ENCODE assay signal across 25 cellular contexts in genomic region chr14:20548414-20549158, GRCh38. TPM values are rescaled to one million over a fixed set of nuclear protein-coding genes. Genes with fewer than 3 reads are reported as not detected.
DNase-seq lines count a peak whose midpoint lies in the region; ATAC-seq, FAIRE-seq and TF ChIP-seq lines count a peak whose summit lies in the region.
"Had no signal": no experiment of that assay in that cellular context is flagged by ENCODE, and none has a peak within 500 bp of the region (broad histone marks: within the 10 kb centered on the region; RNA-seq: fewer than 3 reads in every experiment).

No MANE protein-coding gene starts in this region.

- POLR2A ChIA-PET in HepG2 (lab: Yijun Ruan, JAX): no interaction called here
- POLR2A ChIA-PET in SK-N-SH (lab: Yijun Ruan, JAX): no interaction called here

- H2AFZ ChIP-seq in HepG2 (ENCODE audit: low read length) (no peak overlapping the region), parathyroid adenoma (peak overlapping the region; percentile 2), SK-N-SH (ENCODE audit: low read depth) (no peak overlapping the region)

- H3K9ac ChIP-seq in HepG2 (ENCODE audit: insufficient read depth, low read depth, low read length): no peak overlapping the region
- H3K9ac ChIP-seq in parathyroid adenoma: no peak overlapping the region
- no peak overlapping the region for H3K9ac ChIP-seq in SK-N-SH
- H3K9ac ChIP-seq: BLaER1 treated with 17β-estradiol and CSF1 and Interleukin-3, amounts not matched to agents 10 nM and 100 nM had no signal

- intact Hi-C loops in HepG2 (cut with micrococcal nuclease; ENCODE audit: unreplicated experiment) (no loop called here), right lobe of liver (cut with DNase I) (no loop called here)

- no TSS peak for BruUV-seq in HepG2 (replicated peaks; lab: Mats Ljungman, UMichigan)

- no peak overlapping the region for H3K4me3 Mint-ChIP-seq in endothelial cell (ENCODE audit: unreplicated experiment)
- H3K4me3 Mint-ChIP-seq: CD14-positive monocyte; CD4-positive, alpha-beta T cell; CD8-positive, alpha-beta memory T cell; HFFc6 had no signal

- no peaks in the 10 kb centered on the region for H3F3A ChIP-seq in SK-N-SH (replicated peaks; ENCODE audit: insufficient read depth)

- TF ChIP-seq POLR2A in HepG2 (IDR thresholded peaks at IDR 0.05; ENCODE audit: insufficient read depth in 1 of 2, low read depth in 2 of 2, low read length in 2 of 2): no peak
- no peak for TF ChIP-seq POLR2A in right lobe of liver (IDR thresholded peaks at IDR 0.05)

- H3K4me3 ChIP-seq in HepG2 (replicated peaks in 1 of 3; ENCODE audit: insufficient read depth in 1 of 3, low read depth in 2 of 3, low read length in 3 of 3): no peak overlapping the region
- H3K4me3 ChIP-seq in right lobe of liver: no peak overlapping the region
- no peak overlapping the region for H3K4me3 ChIP-seq in epithelial cell of proximal tubule (ENCODE audit: low read depth, low read length)
- no peak overlapping the region for H3K4me3 ChIP-seq in parathyroid adenoma (ENCODE audit: low read depth, low read length)
- no peak overlapping the region for H3K4me3 ChIP-seq in SK-N-SH (ENCODE audit: low read depth in 2 of 2, low read length in 1 of 2)
- H3K4me3 ChIP-seq: A549; BLaER1 treated with 17β-estradiol and CSF1 and Interleukin-3, amounts not matched to agents 10 nM and 100 nM; GM12878; HAP-1 had no signal

- no peak for FAIRE-seq in HepG2 (lab: Jason Lieb, UNC)
- FAIRE-seq: A549, D721Med, GM12878 had no signal

- no peaks in the 10 kb centered on the region; the same call in 1 of the 2 replicates for H3K9me2 ChIP-seq in SK-N-SH

- in situ Hi-C loops in HepG2 (cut with HindIII; ENCODE audit: extremely low pct_ligation_motif_present, low pct_unique_long_range_greater_than_20kb): no loop called here

- H4K20me1 ChIP-seq in HepG2 (ENCODE audit: insufficient read depth, low read length) (no peaks in the 10 kb centered on the region), SK-N-SH (ENCODE audit: insufficient read depth) (no peaks in the 10 kb centered on the region)
- H4K20me1 ChIP-seq: BLaER1 treated with 17β-estradiol and CSF1 and Interleukin-3, amounts not matched to agents 10 nM and 100 nM had no signal

- H3K79me2 ChIP-seq in HepG2 (ENCODE audit: insufficient read depth, low read length): no peaks in the 10 kb centered on the region
- H3K79me2 ChIP-seq in parathyroid adenoma: no peaks in the 10 kb centered on the region
- no peaks in the 10 kb centered on the region for H3K79me2 ChIP-seq in SK-N-SH (ENCODE audit: insufficient read depth)

- CTCF ChIA-PET in HepG2 (lab: Yijun Ruan, JAX; ENCODE audit: low intra/inter-chr PET ratio, low total read pairs) (no interaction called here), SK-N-SH (lab: Yijun Ruan, JAX) (interaction anchor here (1.6 kb wide), 1 partner anchor 18 kb away, joined by 8 read pairs; no protein-coding TSS in a partner anchor)

- H3K27me3 ChIP-seq in HepG2 (ENCODE audit: control insufficient read depth in 1 of 2, insufficient read depth in 2 of 2, low read length in 2 of 2): no peaks in the 10 kb centered on the region; a peak in 1 of 5 replicates
- H3K27me3 ChIP-seq in right lobe of liver: no peaks in the 10 kb centered on the region
- no peaks in the 10 kb centered on the region for H3K27me3 ChIP-seq in parathyroid adenoma (ENCODE audit: control insufficient read depth, insufficient read depth, low read length)
- H3K27me3 ChIP-seq in SK-N-SH (ENCODE audit: insufficient read depth): peaks cover 33% of the 10 kb centered on the region; the same call in 1 of the 2 replicates
- H3K27me3 ChIP-seq: BLaER1 treated with 17β-estradiol and CSF1 and Interleukin-3, amounts not matched to agents 10 nM and 100 nM had no signal

- H3K36me3 ChIP-seq in HepG2 (replicated peaks in 1 of 2; ENCODE audit: control insufficient read depth in 1 of 2, insufficient read depth in 2 of 2, low read length in 2 of 2) (no peaks in the 10 kb centered on the region), right lobe of liver (no peaks in the 10 kb centered on the region), parathyroid adenoma (ENCODE audit: control insufficient read depth, insufficient read depth, low read length) (no peaks in the 10 kb centered on the region), SK-N-SH (replicated peaks in 1 of 2; ENCODE audit: control insufficient read depth in 1 of 2, insufficient read depth in 2 of 2, low read length in 1 of 2) (no peaks in the 10 kb centered on the region)
- H3K36me3 ChIP-seq: BE2C; BLaER1 treated with 17β-estradiol and CSF1 and Interleukin-3, amounts not matched to agents 10 nM and 100 nM; HAP-1 had no signal

- H3K9me3 Mint-ChIP-seq in endothelial cell (ENCODE audit: unreplicated experiment): no peaks in the 10 kb centered on the region
- H3K9me3 Mint-ChIP-seq: CD4-positive, alpha-beta T cell; CD8-positive, alpha-beta memory T cell; HFFc6 had no signal

- H3K27ac ChIP-seq in HepG2 (ENCODE audit: extremely low read length, insufficient read depth, low read length) (no peak overlapping the region), right lobe of liver (no peak overlapping the region), parathyroid adenoma (peak overlapping the region; percentile 53), SK-N-SH (ENCODE audit: low read depth in 2 of 2, low read length in 1 of 2) (no peak overlapping the region)
- H3K27ac ChIP-seq: A549; BLaER1 treated with 17β-estradiol and CSF1 and Interleukin-3, amounts not matched to agents 10 nM and 100 nM had no signal

- TF ChIP-seq CTCF in HepG2 (CRISPR knock-in tag; IDR thresholded peaks at IDR 0.05) (no peak), right lobe of liver (IDR thresholded peaks at IDR 0.05) (no peak), epithelial cell of proximal tubule (conservative IDR thresholded peaks at IDR 0.05; ENCODE audit: low read depth, low read length) (no peak), parathyroid adenoma (IDR thresholded peaks at IDR 0.05) (no peak), endothelial cell (IDR thresholded peaks at IDR 0.05; ENCODE audit: unreplicated experiment) (no peak), SK-N-SH (IDR thresholded peaks at IDR 0.05) (no peak)

- no peaks in the 10 kb centered on the region for H3K36me3 Mint-ChIP-seq in endothelial cell (ENCODE audit: low read depth, unreplicated experiment)
- H3K36me3 Mint-ChIP-seq: CD14-positive monocyte had no signal

- H3K9me3 ChIP-seq in HepG2 (ENCODE audit: low read length): no peaks in the 10 kb centered on the region
- no peaks in the 10 kb centered on the region for H3K9me3 ChIP-seq in right lobe of liver
- H3K9me3 ChIP-seq in parathyroid adenoma (ENCODE audit: control insufficient read depth, low read length): no peaks in the 10 kb centered on the region
- no peaks in the 10 kb centered on the region for H3K9me3 ChIP-seq in SK-N-SH
- H3K9me3 ChIP-seq: A549; BE2C; BLaER1 treated with 17β-estradiol and CSF1 and Interleukin-3, amounts not matched to agents 10 nM and 100 nM; HAP-1 had no signal

- ATAC-seq in HepG2 (no peak), right lobe of liver (no peak), HG03571 (IDR thresholded peaks at IDR 0.05; ENCODE audit: unreplicated experiment) (no peak)
- ATAC-seq: A549, GM12878 had no signal

- no peak for DNase-seq in HepG2 (ENCODE audit: low spot score)
- no peak for DNase-seq in right lobe of liver
- DNase-seq in epithelial cell of proximal tubule (ENCODE audit: low read depth): peak; percentile 12
- DNase-seq in endothelial cell (ENCODE audit: low spot score): no peak
- DNase-seq in SK-N-SH: no peak
- DNase-seq: 8988T; ACHN; AML-193; BE2C; CD4-positive, alpha-beta T cell; CD8-positive, alpha-beta memory T cell; DMS 273 treated with DMSO at 0.1 percent for 48 hours; DMS79; EL; GDM1; HFFc6 had no signal

- WGBS in HepG2 (ENCODE audit: low lambda C conversion rate): 59% methylated on average over 10 of the region's 10 CpGs
- WGBS in right lobe of liver (ENCODE audit: insufficient coverage, low coverage, low lambda C conversion rate, missing lambda C conversion rate): 71% methylated on average over 10 of the region's 10 CpGs
- 14% methylated on average over 10 of the region's 10 CpGs for WGBS in SK-N-SH (ENCODE audit: low lambda C conversion rate)

- TF ChIP-seq EP300 in HepG2 (IDR thresholded peaks at IDR 0.05; ENCODE audit: low read depth in 2 of 2, low read length in 2 of 2) (no peak), HepG2 (CRISPR knock-in tag; IDR thresholded peaks at IDR 0.05; ENCODE audit: borderline replicate concordance) (no peak), SK-N-SH (IDR thresholded peaks at IDR 0.05; ENCODE audit: borderline replicate concordance in 1 of 2, low read depth in 1 of 2, low read length in 1 of 2) (no peak)

- no peak overlapping the region for H3K27ac Mint-ChIP-seq in endothelial cell (ENCODE audit: unreplicated experiment)
- H3K27ac Mint-ChIP-seq: CD14-positive monocyte; CD4-positive, alpha-beta T cell; CD8-positive, alpha-beta memory T cell; HFFc6 had no signal

- no peaks in the 10 kb centered on the region for H3K4me1 Mint-ChIP-seq in endothelial cell (ENCODE audit: unreplicated experiment)
- H3K4me1 Mint-ChIP-seq: CD8-positive, alpha-beta memory T cell had no signal

- no peak overlapping the region for H3K4me2 ChIP-seq in HepG2 (ENCODE audit: low read depth, low read length)
- H3K4me2 ChIP-seq in parathyroid adenoma (ENCODE audit: low read length): peak overlapping the region; percentile 5
- no peak overlapping the region for H3K4me2 ChIP-seq in SK-N-SH
- H3K4me2 ChIP-seq: A549; BLaER1 treated with 17β-estradiol and CSF1 and Interleukin-3, amounts not matched to agents 10 nM and 100 nM had no signal

- H3K27me3 Mint-ChIP-seq in endothelial cell (ENCODE audit: unreplicated experiment): no peaks in the 10 kb centered on the region

- TF ChIP-seq RAD21 in HepG2 (CRISPR knock-in tag; IDR thresholded peaks at IDR 0.05) (no peak), SK-N-SH (IDR thresholded peaks at IDR 0.05; ENCODE audit: low read length) (no peak)

- H3K4me1 ChIP-seq in HepG2 (ENCODE audit: insufficient read depth, low read length) (no peaks in the 10 kb centered on the region), right lobe of liver (no peaks in the 10 kb centered on the region), parathyroid adenoma (peaks cover 17% of the 10 kb centered on the region), SK-N-SH (ENCODE audit: control insufficient read depth in 1 of 2, insufficient read depth in 2 of 2, low read depth in 1 of 2, low read length in 1 of 2) (no peaks in the 10 kb centered on the region)
- H3K4me1 ChIP-seq: A549; BE2C; BLaER1 treated with 17β-estradiol and CSF1 and Interleukin-3, amounts not matched to agents 10 nM and 100 nM; HAP-1 had no signal

RNA-seq across cellular contexts. Expression of gene RNASE9, which starts 12.3 kb away (rescaled TPM):
- total RNA-seq in HepG2 (2016; rRNA removed; fragmentation: Illumina TruSeq; extraction: Trizol) (not detected in 2 replicates), right lobe of liver (not detected), epithelial cell of proximal tubule (not detected in 2 replicates), endothelial cell (ENCODE audit: unreplicated experiment) (not detected)
- not detected in 2 replicates for total RNA-seq in HepG2 (2016; cell fraction: cytosol; rRNA removed; fragmentation: Illumina TruSeq; extraction: Trizol; ENCODE audit: low read depth)
- total RNA-seq in HepG2 (2016; cell fraction: insoluble cytoplasmic fraction; rRNA removed; fragmentation: Illumina TruSeq; extraction: Trizol): not detected in 2 replicates
- not detected in 2 replicates for total RNA-seq in HepG2 (2016; cell fraction: membrane; rRNA removed; fragmentation: Illumina TruSeq; extraction: Trizol)
- not detected in 2 replicates for total RNA-seq in HepG2 (2016; cell fraction: nucleus; rRNA removed; fragmentation: Illumina TruSeq; extraction: Trizol)
- polyA plus RNA-seq in HepG2 (2011; rRNA removed) (not detected in 2 replicates), SK-N-SH (2012; rRNA removed) (not detected in 2 replicates)
- not detected in 2 replicates for polyA plus RNA-seq in HepG2 (2011; cell fraction: cytosol; rRNA removed)
- not detected in 2 replicates for polyA plus RNA-seq in HepG2 (2011; cell fraction: nucleus; rRNA removed)
- polyA plus RNA-seq in HepG2 (2012): not detected in 2 replicates
- polyA plus RNA-seq in HepG2 (2016; cell fraction: cytosol; fragmentation: Illumina TruSeq; extraction: Trizol; ENCODE audit: low read depth): not detected in 2 replicates
- polyA plus RNA-seq in HepG2 (2016; cell fraction: insoluble cytoplasmic fraction; fragmentation: Illumina TruSeq; extraction: Trizol; ENCODE audit: low read depth): not detected in 2 replicates
- not detected in 2 replicates for polyA plus RNA-seq in HepG2 (2016; cell fraction: membrane; fragmentation: Illumina TruSeq; extraction: Trizol; ENCODE audit: low read depth)
- not detected in 2 replicates for polyA plus RNA-seq in HepG2 (2016; cell fraction: nucleus; fragmentation: Illumina TruSeq; extraction: Trizol; ENCODE audit: insufficient read depth, low read depth)
- not detected in 2 replicates for polyA minus RNA-seq in HepG2 (2011; rRNA and poly(A)+ RNA removed; ENCODE audit: low replicate concordance)
- polyA minus RNA-seq in HepG2 (2011; cell fraction: cytosol; rRNA and poly(A)+ RNA removed): not detected in 2 replicates
- polyA minus RNA-seq in HepG2 (2011; cell fraction: nucleus; rRNA and poly(A)+ RNA removed): not detected in 2 replicates
- polyA plus RNA-seq in SK-N-SH (2012; cell fraction: cytosol; rRNA removed): not detected in 2 replicates
- polyA plus RNA-seq in SK-N-SH (2012; cell fraction: nucleus; rRNA removed): not detected in 2 replicates
- total RNA-seq: CD4-positive, alpha-beta T cell; CD8-positive, alpha-beta memory T cell; GM12878; H4; HFFc6 had no signal
- polyA plus RNA-seq: A549; CD14-positive monocyte; CD8-positive, alpha-beta memory T cell; GM12878 had no signal

RNA-seq across cellular contexts. Expression of gene RNASE11, which starts 39.2 kb away (rescaled TPM):
- total RNA-seq in HepG2 (2016; rRNA removed; fragmentation: Illumina TruSeq; extraction: Trizol): not detected in 2 replicates
- total RNA-seq in HepG2 (2016; cell fraction: cytosol; rRNA removed; fragmentation: Illumina TruSeq; extraction: Trizol; ENCODE audit: low read depth): not detected in 2 replicates
- not detected in 2 replicates for total RNA-seq in HepG2 (2016; cell fraction: insoluble cytoplasmic fraction; rRNA removed; fragmentation: Illumina TruSeq; extraction: Trizol)
- not detected in 2 replicates for total RNA-seq in HepG2 (2016; cell fraction: membrane; rRNA removed; fragmentation: Illumina TruSeq; extraction: Trizol)
- total RNA-seq in HepG2 (2016; cell fraction: nucleus; rRNA removed; fragmentation: Illumina TruSeq; extraction: Trizol): not detected in 2 replicates
- not detected in 2 replicates for polyA plus RNA-seq in HepG2 (2011; rRNA removed)
- polyA plus RNA-seq in HepG2 (2011; cell fraction: cytosol; rRNA removed): not detected in 2 replicates
- polyA plus RNA-seq in HepG2 (2011; cell fraction: nucleus; rRNA removed): not detected in 2 replicates
- not detected in 2 replicates for polyA plus RNA-seq in HepG2 (2012)
- polyA plus RNA-seq in HepG2 (2016; cell fraction: cytosol; fragmentation: Illumina TruSeq; extraction: Trizol; ENCODE audit: low read depth): not detected in 2 replicates
- polyA plus RNA-seq in HepG2 (2016; cell fraction: insoluble cytoplasmic fraction; fragmentation: Illumina TruSeq; extraction: Trizol; ENCODE audit: low read depth): not detected in 2 replicates
- polyA plus RNA-seq in HepG2 (2016; cell fraction: membrane; fragmentation: Illumina TruSeq; extraction: Trizol; ENCODE audit: low read depth): not detected in 2 replicates
- not detected in 2 replicates for polyA plus RNA-seq in HepG2 (2016; cell fraction: nucleus; fragmentation: Illumina TruSeq; extraction: Trizol; ENCODE audit: insufficient read depth, low read depth)
- polyA minus RNA-seq in HepG2 (2011; rRNA and poly(A)+ RNA removed; ENCODE audit: low replicate concordance): not detected in 2 replicates
- not detected in 2 replicates for polyA minus RNA-seq in HepG2 (2011; cell fraction: cytosol; rRNA and poly(A)+ RNA removed)
- not detected in 2 replicates for polyA minus RNA-seq in HepG2 (2011; cell fraction: nucleus; rRNA and poly(A)+ RNA removed)
- not detected for total RNA-seq in right lobe of liver
- total RNA-seq in epithelial cell of proximal tubule: not detected in 2 replicates
- total RNA-seq in endothelial cell (ENCODE audit: unreplicated experiment): 0.31 TPM
- not detected in 2 replicates for polyA plus RNA-seq in SK-N-SH (2012; rRNA removed)
- polyA plus RNA-seq in SK-N-SH (2012; cell fraction: cytosol; rRNA removed): not detected in 2 replicates
- polyA plus RNA-seq in SK-N-SH (2012; cell fraction: nucleus; rRNA removed): not detected in 2 replicates
- total RNA-seq: CD4-positive, alpha-beta T cell; CD8-positive, alpha-beta memory T cell; GM12878; H4; HFFc6 had no signal
- polyA plus RNA-seq: A549; CD14-positive monocyte; CD8-positive, alpha-beta memory T cell; GM12878 had no signal

RNA-seq across cellular contexts. Expression of gene RNASE12, which starts 42.6 kb away (rescaled TPM):
- total RNA-seq in HepG2 (2016; rRNA removed; fragmentation: Illumina TruSeq; extraction: Trizol): not detected in 2 replicates
- total RNA-seq in HepG2 (2016; cell fraction: cytosol; rRNA removed; fragmentation: Illumina TruSeq; extraction: Trizol; ENCODE audit: low read depth): not detected in 2 replicates
- total RNA-seq in HepG2 (2016; cell fraction: insoluble cytoplasmic fraction; rRNA removed; fragmentation: Illumina TruSeq; extraction: Trizol): not detected in 2 replicates
- not detected in 2 replicates for total RNA-seq in HepG2 (2016; cell fraction: membrane; rRNA removed; fragmentation: Illumina TruSeq; extraction: Trizol)
- total RNA-seq in HepG2 (2016; cell fraction: nucleus; rRNA removed; fragmentation: Illumina TruSeq; extraction: Trizol): not detected in 2 replicates
- polyA plus RNA-seq in HepG2 (2011; rRNA removed): not detected in 2 replicates
- not detected in 2 replicates for polyA plus RNA-seq in HepG2 (2011; cell fraction: cytosol; rRNA removed)
- polyA plus RNA-seq in HepG2 (2011; cell fraction: nucleus; rRNA removed): not detected in 2 replicates
- not detected in 2 replicates for polyA plus RNA-seq in HepG2 (2012)
- polyA plus RNA-seq in HepG2 (2016; cell fraction: cytosol; fragmentation: Illumina TruSeq; extraction: Trizol; ENCODE audit: low read depth): not detected in 2 replicates
- not detected in 2 replicates for polyA plus RNA-seq in HepG2 (2016; cell fraction: insoluble cytoplasmic fraction; fragmentation: Illumina TruSeq; extraction: Trizol; ENCODE audit: low read depth)
- polyA plus RNA-seq in HepG2 (2016; cell fraction: membrane; fragmentation: Illumina TruSeq; extraction: Trizol; ENCODE audit: low read depth): not detected in 2 replicates
- polyA plus RNA-seq in HepG2 (2016; cell fraction: nucleus; fragmentation: Illumina TruSeq; extraction: Trizol; ENCODE audit: insufficient read depth, low read depth): not detected in 2 replicates
- not detected in 2 replicates for polyA minus RNA-seq in HepG2 (2011; rRNA and poly(A)+ RNA removed; ENCODE audit: low replicate concordance)
- not detected in 2 replicates for polyA minus RNA-seq in HepG2 (2011; cell fraction: cytosol; rRNA and poly(A)+ RNA removed)
- polyA minus RNA-seq in HepG2 (2011; cell fraction: nucleus; rRNA and poly(A)+ RNA removed): not detected in 2 replicates
- not detected for total RNA-seq in right lobe of liver
- total RNA-seq in epithelial cell of proximal tubule: not detected in 2 replicates
- total RNA-seq in endothelial cell (ENCODE audit: unreplicated experiment): not detected
- polyA plus RNA-seq in SK-N-SH (2012; rRNA removed): not detected in 2 replicates
- not detected in 2 replicates for polyA plus RNA-seq in SK-N-SH (2012; cell fraction: cytosol; rRNA removed)
- polyA plus RNA-seq in SK-N-SH (2012; cell fraction: nucleus; rRNA removed): not detected in 2 replicates
- total RNA-seq: CD4-positive, alpha-beta T cell; CD8-positive, alpha-beta memory T cell; GM12878; H4; HFFc6 had no signal
- polyA plus RNA-seq: A549; CD14-positive monocyte; CD8-positive, alpha-beta memory T cell; GM12878 had no signal

RNA-seq across cellular contexts. Expression of gene RNASE10, which starts 43.2 kb away (rescaled TPM):
- not detected in 2 replicates for total RNA-seq in HepG2 (2016; rRNA removed; fragmentation: Illumina TruSeq; extraction: Trizol)
- total RNA-seq in HepG2 (2016; cell fraction: cytosol; rRNA removed; fragmentation: Illumina TruSeq; extraction: Trizol; ENCODE audit: low read depth): not detected in 2 replicates
- not detected in 2 replicates for total RNA-seq in HepG2 (2016; cell fraction: insoluble cytoplasmic fraction; rRNA removed; fragmentation: Illumina TruSeq; extraction: Trizol)
- total RNA-seq in HepG2 (2016; cell fraction: membrane; rRNA removed; fragmentation: Illumina TruSeq; extraction: Trizol): not detected in 2 replicates
- total RNA-seq in HepG2 (2016; cell fraction: nucleus; rRNA removed; fragmentation: Illumina TruSeq; extraction: Trizol): not detected in 2 replicates
- not detected in 2 replicates for polyA plus RNA-seq in HepG2 (2011; rRNA removed)
- polyA plus RNA-seq in HepG2 (2011; cell fraction: cytosol; rRNA removed): not detected in 2 replicates
- polyA plus RNA-seq in HepG2 (2011; cell fraction: nucleus; rRNA removed): not detected in 2 replicates
- polyA plus RNA-seq in HepG2 (2012): not detected in 2 replicates
- not detected in 2 replicates for polyA plus RNA-seq in HepG2 (2016; cell fraction: cytosol; fragmentation: Illumina TruSeq; extraction: Trizol; ENCODE audit: low read depth)
- not detected in 2 replicates for polyA plus RNA-seq in HepG2 (2016; cell fraction: insoluble cytoplasmic fraction; fragmentation: Illumina TruSeq; extraction: Trizol; ENCODE audit: low read depth)
- not detected in 2 replicates for polyA plus RNA-seq in HepG2 (2016; cell fraction: membrane; fragmentation: Illumina TruSeq; extraction: Trizol; ENCODE audit: low read depth)
- not detected in 2 replicates for polyA plus RNA-seq in HepG2 (2016; cell fraction: nucleus; fragmentation: Illumina TruSeq; extraction: Trizol; ENCODE audit: insufficient read depth, low read depth)
- polyA minus RNA-seq in HepG2 (2011; rRNA and poly(A)+ RNA removed; ENCODE audit: low replicate concordance): not detected in 2 replicates
- polyA minus RNA-seq in HepG2 (2011; cell fraction: cytosol; rRNA and poly(A)+ RNA removed): not detected in 2 replicates
- polyA minus RNA-seq in HepG2 (2011; cell fraction: nucleus; rRNA and poly(A)+ RNA removed): not detected in 2 replicates
- under 1 TPM in 2 of 6 experiments, not detected in 4; 0.29 to 0.40 TPM for total RNA-seq in right lobe of liver
- total RNA-seq in epithelial cell of proximal tubule: not detected in 2 replicates
- total RNA-seq in endothelial cell (ENCODE audit: unreplicated experiment): 10.7 TPM
- polyA plus RNA-seq in SK-N-SH (2012; rRNA removed): not detected in 2 replicates
- polyA plus RNA-seq in SK-N-SH (2012; cell fraction: cytosol; rRNA removed): not detected in 2 replicates
- 0.04 TPM in 1 of 2 replicates, not detected in the other for polyA plus RNA-seq in SK-N-SH (2012; cell fraction: nucleus; rRNA removed)
- total RNA-seq: CD4-positive, alpha-beta T cell; H4 had no signal
- polyA plus RNA-seq: A549; CD14-positive monocyte; CD8-positive, alpha-beta memory T cell had no signal
